Comparison of ENCODE assay signal across 24 cellular contexts in the genomic region with DNA sequence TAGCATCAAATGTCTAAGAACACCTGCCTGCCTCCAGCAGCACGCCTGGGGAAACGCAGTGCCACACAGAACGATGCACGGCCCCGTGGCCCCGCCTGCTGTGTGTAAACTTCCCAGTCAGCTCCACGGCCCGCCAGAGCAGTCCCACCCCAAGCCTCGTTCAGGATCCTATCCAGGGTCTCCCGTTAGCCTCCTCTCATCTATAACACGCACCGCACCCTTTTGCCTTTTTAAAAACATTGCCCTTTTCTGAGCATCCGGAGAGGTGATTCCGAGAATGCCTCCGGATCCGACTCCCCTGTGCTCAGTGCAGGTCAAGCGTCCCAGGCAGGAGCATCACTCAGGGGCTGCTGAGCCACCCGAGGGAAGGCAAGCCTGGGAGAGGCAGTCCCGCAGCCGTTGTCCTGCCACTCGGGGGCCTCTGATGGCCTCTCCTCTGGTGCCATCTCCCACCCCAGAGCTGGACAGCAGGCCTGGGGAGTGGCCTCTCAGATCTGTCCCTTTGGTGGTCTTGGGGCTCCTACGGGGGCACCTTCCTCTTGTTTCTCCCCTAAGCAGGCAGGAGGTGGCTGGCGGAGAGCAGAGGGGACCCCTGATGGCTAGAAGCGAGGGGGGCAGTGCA. TPM values are rescaled to one million over a fixed set of nuclear protein-coding genes. Genes with fewer than 3 reads are reported as not detected.
A peak's percentile ranks its signal among the peaks of the same experiment; 100 is the strongest.
DNase-seq lines count a peak whose midpoint lies in the region; ATAC-seq, FAIRE-seq and TF ChIP-seq lines count a peak whose summit lies in the region.
"Had no signal": no experiment of that assay in that cellular context is flagged by ENCODE, and none has a peak within 500 bp of the region (broad histone marks: within the 10 kb centered on the region; RNA-seq: fewer than 3 reads in every experiment).

No MANE protein-coding gene starts in this region.

- TF ChIP-seq CTCF in heart left ventricle (IDR thresholded peaks at IDR 0.05): no peak
- TF ChIP-seq CTCF in kidney (IDR thresholded peaks at IDR 0.05; ENCODE audit: borderline replicate concordance, extremely low read depth, insufficient read depth): no peak

- 75 to 84% (median 81%) methylated on average over 24 of the region's 24 CpGs for WGBS in heart left ventricle, 4 donors

- H3K9me3 ChIP-seq in heart left ventricle (no peaks in the 10 kb centered on the region), kidney (ENCODE audit: control insufficient read depth in 1 of 2, low read length in 2 of 2) (no peaks in the 10 kb centered on the region)
- H3K9me3 ChIP-seq: body of pancreas, vagina had no signal

- ATAC-seq in left ventricle myocardium superior (no peak), heart left ventricle (no peak), HG03175 (IDR thresholded peaks at IDR 0.05; ENCODE audit: unreplicated experiment) (no peak)
- no peak for ATAC-seq in stimulated activated memory B cell treated with anti-CD40 and anti-IgM and Interleukin-4, amounts not matched to agents 10 μg/mL and 1 μg/mL and 100 μg/mL, for 72 hours
- ATAC-seq: activated CD4-positive, alpha-beta T cell treated with anti-CD3 and anti-CD28 coated beads for 36 hours; activated naive CD8-positive, alpha-beta T cell treated with anti-CD3 and anti-CD28 coated beads, Interleukin-2, amount 50 U/mL, for 24 hours; body of pancreas; left cardiac atrium; SK-N-SH treated with all-trans-retinoic acid at 6 μM for 48 hours; stimulated activated naive B cell treated with anti-CD40 and anti-IgM and Interleukin-4, amounts not matched to agents 10 μg/mL and 1 μg/mL and 100 μg/mL, for 72 hours had no signal

- H3K4me3 ChIP-seq in heart left ventricle: no peak overlapping the region
- H3K4me3 ChIP-seq in kidney (ENCODE audit: low read length in 2 of 2): no peak overlapping the region
- H3K4me3 ChIP-seq: body of pancreas, vagina had no signal

- DNase-seq in left ventricle myocardium superior: peak; percentile 25
- no peak for DNase-seq in heart left ventricle
- DNase-seq in NCI-H345 treated with DMSO at 0.1 percent for 48 hours (lab: John Stamatoyannopoulos, UW; ENCODE audit: unreplicated experiment): peak; percentile 19
- peak; percentile 65 for DNase-seq in kidney
- no peak for DNase-seq in AG08396 (ENCODE audit: low spot score)
- no peak for DNase-seq in NOMO-1 treated with DMSO at 0.1 percent for 48 hours (lab: John Stamatoyannopoulos, UW; ENCODE audit: unreplicated experiment)
- DNase-seq: activated CD4-positive, alpha-beta T cell treated with anti-CD3 and anti-CD28 coated beads for 36 hours; activated CD8-positive, alpha-beta memory T cell treated with anti-CD3 and anti-CD28 coated beads for 24 hours; activated gamma-delta T cell treated with Interleukin-2 at 50 U/mL for 16 hours; activated naive CD8-positive, alpha-beta T cell treated with anti-CD3 and anti-CD28 coated beads, Interleukin-2, amount 50 U/mL, for 24 hours; activated T-cell treated with anti-CD3 and anti-CD28 coated beads, Interleukin-2, amount 50 U/mL, for 1 hour; body of pancreas; KG1; left cardiac atrium; mesenchymal stem cell; stimulated activated CD4-positive, alpha-beta T cell treated with anti-CD3 and anti-CD28 coated beads, Interleukin-4, amount 100 ng/mL, for 1 hour; stimulated activated naive B cell treated with anti-CD40 and anti-IgM and Interleukin-4, amounts not matched to agents 10 μg/mL and 1 μg/mL and 100 μg/mL, for 72 hours; T-helper 2 cell had no signal

- H3K36me3 Mint-ChIP-seq in stimulated activated memory B cell treated with anti-CD40 and anti-IgM and Interleukin-4, amounts not matched to agents 10 μg/mL and 1 μg/mL and 100 μg/mL, for 72 hours: no peaks in the 10 kb centered on the region
- H3K36me3 Mint-ChIP-seq: stimulated activated naive B cell treated with anti-CD40 and anti-IgM and Interleukin-4, amounts not matched to agents 10 μg/mL and 1 μg/mL and 100 μg/mL, for 72 hours had no signal

- H3K4me1 Mint-ChIP-seq in stimulated activated memory B cell treated with anti-CD40 and anti-IgM and Interleukin-4, amounts not matched to agents 10 μg/mL and 1 μg/mL and 100 μg/mL, for 72 hours: no peaks in the 10 kb centered on the region
- H3K4me1 Mint-ChIP-seq: activated CD4-positive, alpha-beta T cell treated with anti-CD3 and anti-CD28 coated beads for 36 hours; activated naive CD8-positive, alpha-beta T cell treated with anti-CD3 and anti-CD28 coated beads, Interleukin-2, amount 50 U/mL, for 24 hours had no signal

- no peak overlapping the region for H3K4me3 Mint-ChIP-seq in stimulated activated memory B cell treated with anti-CD40 and anti-IgM and Interleukin-4, amounts not matched to agents 10 μg/mL and 1 μg/mL and 100 μg/mL, for 72 hours
- H3K4me3 Mint-ChIP-seq: activated CD4-positive, alpha-beta T cell treated with anti-CD3 and anti-CD28 coated beads for 36 hours; activated naive CD8-positive, alpha-beta T cell treated with anti-CD3 and anti-CD28 coated beads, Interleukin-2, amount 50 U/mL, for 24 hours; stimulated activated naive B cell treated with anti-CD40 and anti-IgM and Interleukin-4, amounts not matched to agents 10 μg/mL and 1 μg/mL and 100 μg/mL, for 72 hours had no signal

- H3K9ac ChIP-seq in kidney (ENCODE audit: low read length in 2 of 2): no peak overlapping the region

- H3K27ac ChIP-seq in heart left ventricle (no peak overlapping the region), kidney (ENCODE audit: low read depth in 2 of 2, low read length in 2 of 2) (no peak overlapping the region)
- H3K27ac ChIP-seq: vagina had no signal

- FAIRE-seq in kidney (lab: Jason Lieb, UNC): no peak
- FAIRE-seq: GM19239, HTR-8/SVneo had no signal

- H3K27me3 ChIP-seq in heart left ventricle: no peaks in the 10 kb centered on the region
- H3K27me3 ChIP-seq: body of pancreas, vagina had no signal

- no peaks in the 10 kb centered on the region for H3K9me3 Mint-ChIP-seq in stimulated activated memory B cell treated with anti-CD40 and anti-IgM and Interleukin-4, amounts not matched to agents 10 μg/mL and 1 μg/mL and 100 μg/mL, for 72 hours
- H3K9me3 Mint-ChIP-seq: activated naive CD8-positive, alpha-beta T cell treated with anti-CD3 and anti-CD28 coated beads, Interleukin-2, amount 50 U/mL, for 24 hours; stimulated activated naive B cell treated with anti-CD40 and anti-IgM and Interleukin-4, amounts not matched to agents 10 μg/mL and 1 μg/mL and 100 μg/mL, for 72 hours had no signal

- no peak for TF ChIP-seq POLR2A in heart left ventricle (IDR thresholded peaks at IDR 0.05)

- intact Hi-C loops in left ventricle myocardium superior (cut with micrococcal nuclease) (no loop called here), heart left ventricle (cut with DNase I) (no loop called here), kidney (cut with DNase I) (no loop called here)

- no peak overlapping the region for H3K27ac Mint-ChIP-seq in stimulated activated memory B cell treated with anti-CD40 and anti-IgM and Interleukin-4, amounts not matched to agents 10 μg/mL and 1 μg/mL and 100 μg/mL, for 72 hours
- H3K27ac Mint-ChIP-seq: activated CD4-positive, alpha-beta T cell treated with anti-CD3 and anti-CD28 coated beads for 36 hours; activated naive CD8-positive, alpha-beta T cell treated with anti-CD3 and anti-CD28 coated beads, Interleukin-2, amount 50 U/mL, for 24 hours; stimulated activated naive B cell treated with anti-CD40 and anti-IgM and Interleukin-4, amounts not matched to agents 10 μg/mL and 1 μg/mL and 100 μg/mL, for 72 hours had no signal

- H3K4me1 ChIP-seq in heart left ventricle: peaks cover 3 to 43% (median 28%) of the 10 kb centered on the region in 12 donors
- H3K4me1 ChIP-seq in kidney (ENCODE audit: control insufficient read depth in 1 of 2, insufficient read depth in 1 of 2, low read depth in 1 of 2, low read length in 2 of 2): peaks cover 5 to 23% of the 10 kb centered on the region in 2 donors

- peaks cover 80% of the 10 kb centered on the region for H3K27me3 Mint-ChIP-seq in stimulated activated memory B cell treated with anti-CD40 and anti-IgM and Interleukin-4, amounts not matched to agents 10 μg/mL and 1 μg/mL and 100 μg/mL, for 72 hours

- H3K36me3 ChIP-seq in heart left ventricle (no peaks in the 10 kb centered on the region), kidney (ENCODE audit: control insufficient read depth in 1 of 2, insufficient read depth in 2 of 2, low read length in 2 of 2) (no peaks in the 10 kb centered on the region)
- H3K36me3 ChIP-seq: vagina had no signal

RNA-seq across cellular contexts. Expression of gene SLC38A10, which starts 38.0 kb away (rescaled TPM):
- total RNA-seq in left ventricle myocardium superior (46.6 TPM), heart left ventricle (10 to 100 TPM; 27.4 to 67.7 (median 43.1) TPM), kidney (89.7 TPM)
- polyA plus RNA-seq in heart left ventricle (10 to 100 TPM; 48.0 to 63.3 TPM), kidney (ENCODE audit: insufficient read depth, low read depth, low replicate concordance) (72.7 TPM)

Comparison
In these comparisons a context has a peak if more than half of its experiments do, and no peak if none do; other contexts are left out.
1. DNase-seq: peak in left ventricle myocardium superior (single experiment), NCI-H345 treated with DMSO at 0.1 percent for 48 hours (single experiment) and kidney (single experiment); none in heart left ventricle (0 of 5), AG08396 (single experiment) and NOMO-1 treated with DMSO at 0.1 percent for 48 hours (single experiment).